Comparison of ENCODE assay signal across 26 cellular contexts in the genomic region with DNA sequence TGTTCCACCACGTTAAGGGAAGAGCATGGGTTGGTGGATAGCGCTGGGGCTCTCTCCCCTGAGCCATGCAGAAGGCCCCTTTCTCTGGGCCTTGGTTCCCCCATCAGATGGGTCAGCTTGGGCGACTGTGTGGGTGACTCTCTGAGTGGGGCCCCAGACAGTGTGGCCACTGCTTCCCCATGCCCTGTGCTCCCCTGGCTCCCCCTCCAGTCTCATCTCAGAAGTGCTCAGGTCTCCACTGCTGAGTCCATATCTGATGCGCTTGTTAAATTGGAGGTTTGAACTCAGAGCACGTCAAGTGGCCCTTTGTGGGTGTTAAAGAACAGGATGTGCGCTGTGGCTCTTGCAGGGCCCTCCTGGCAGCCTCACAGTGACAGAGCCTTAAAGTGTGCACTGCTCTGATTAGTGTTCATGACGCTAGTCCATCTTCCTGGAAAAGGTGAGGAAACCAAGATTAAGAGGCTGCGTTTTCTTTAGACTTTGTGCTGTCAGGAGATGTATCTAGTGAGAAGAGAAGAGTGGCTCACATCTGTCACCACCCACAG. TPM values are rescaled to one million over a fixed set of nuclear protein-coding genes. Genes with fewer than 3 reads are reported as not detected.
DNase-seq lines count a peak whose midpoint lies in the region; ATAC-seq and TF ChIP-seq lines count a peak whose summit lies in the region.
"Had no signal": no experiment of that assay in that cellular context is flagged by ENCODE, and none has a peak within 500 bp of the region (broad histone marks: within the 10 kb centered on the region; RNA-seq: fewer than 3 reads in every experiment).

No MANE protein-coding gene starts in this region.

- H3K4me1 Mint-ChIP-seq in HFFc6 (ENCODE audit: low read depth) = no peaks in the 10 kb centered on the region
- H3K4me1 Mint-ChIP-seq: activated B cell treated with CpG ODN at 0.5 μM for 24 hours had no signal

- intact Hi-C loops in Right ventricle myocardium superior (cut with DNase I) (no loop called here), posterior vena cava (cut with DNase I) (no loop called here)

- no peaks in the 10 kb centered on the region for H3K9me3 Mint-ChIP-seq in HFFc6
- H3K9me3 Mint-ChIP-seq: activated B cell treated with CpG ODN at 0.5 μM for 24 hours had no signal

- H3K27ac ChIP-seq in right atrium auricular region = peak overlapping the region in 1 of 2 donors; percentile 23
- H3K27ac ChIP-seq: body of pancreas, esophagus muscularis mucosa, GM23248, hepatocyte had no signal

- no peaks in the 10 kb centered on the region for H3K9me3 ChIP-seq in right atrium auricular region
- H3K9me3 ChIP-seq: body of pancreas, esophagus muscularis mucosa, mucosa of descending colon had no signal

- no peak overlapping the region for H3K4me3 Mint-ChIP-seq in HFFc6
- H3K4me3 Mint-ChIP-seq: activated B cell treated with CpG ODN at 0.5 μM for 24 hours had no signal

- no peak overlapping the region for H3K27ac Mint-ChIP-seq in HFFc6
- H3K27ac Mint-ChIP-seq: activated B cell treated with CpG ODN at 0.5 μM for 24 hours had no signal

- TF ChIP-seq CTCF in right atrium auricular region (IDR thresholded peaks at IDR 0.05) (peak in 1 of 2 donors; percentile 10), HFFc6 (IDR thresholded peaks at IDR 0.05) (0 out of 2 replicates have a peak, but pooled peaks have one; percentile 8), choroid plexus epithelial cell (conservative IDR thresholded peaks at IDR 0.05; ENCODE audit: low read depth, low read length) (peak; percentile 26)

- no peaks in the 10 kb centered on the region for H3K27me3 Mint-ChIP-seq in HFFc6 (ENCODE audit: insufficient read depth)
- H3K27me3 Mint-ChIP-seq: activated B cell treated with CpG ODN at 0.5 μM for 24 hours had no signal

- H3K4me3 ChIP-seq in right atrium auricular region (no peak overlapping the region), choroid plexus epithelial cell (ENCODE audit: low read depth, low read length) (no peak overlapping the region)
- H3K4me3 ChIP-seq: body of pancreas, esophagus muscularis mucosa, GM23248, hepatocyte, mucosa of descending colon had no signal

- no peaks in the 10 kb centered on the region for H3K27me3 ChIP-seq in right atrium auricular region
- H3K27me3 ChIP-seq: body of pancreas, esophagus muscularis mucosa, hepatocyte had no signal

- H3K4me1 ChIP-seq in right atrium auricular region = no peaks in the 10 kb centered on the region

- DNase-seq in Right ventricle myocardium superior (no peak), right atrium auricular region (ENCODE audit: low spot score) (no peak), HFFc6 (no peak), choroid plexus epithelial cell (ENCODE audit: low read depth) (no peak), posterior vena cava (ENCODE audit: low spot score) (peak; percentile 46), NCI-H526 treated with DMSO at 0.1 percent for 48 hours (lab: John Stamatoyannopoulos, UW) (no peak)
- DNase-seq: ACHN; activated B cell treated with CpG ODN at 0.5 μM for 24 hours; activated CD4-positive, alpha-beta T cell treated with anti-CD3 and anti-CD28 coated beads, Interleukin-2, amount 50 U/mL, for 4 hours; activated effector memory CD4-positive, alpha-beta T cell treated with Interleukin-2 at 50 U/mL for 16 hours; body of pancreas; COR-L47; DMS79 treated with DMSO at 0.1 percent for 48 hours; effector memory CD4-positive, alpha-beta T cell; GM23248; Kasumi-1; mucosa of descending colon; NCI-H2171 treated with DMSO at 0.1 percent for 48 hours; NCI-H524; RPMI8226; substantia nigra; T-helper 9 cell had no signal

- peaks cover 6% of the 10 kb centered on the region; the same call in 1 of the 2 replicates for H3K36me3 Mint-ChIP-seq in HFFc6 (ENCODE audit: low read depth)

- peaks cover 4% of the 10 kb centered on the region for H3K36me3 ChIP-seq in right atrium auricular region

- ATAC-seq in Right ventricle myocardium superior (ENCODE audit: poor library complexity) (peak; percentile 18), GM19324 (IDR thresholded peaks at IDR 0.05; ENCODE audit: low FRiP score, unreplicated experiment) (no peak), HG03139 (IDR thresholded peaks at IDR 0.05; ENCODE audit: unreplicated experiment) (no peak)
- ATAC-seq: mucosa of descending colon had no signal

RNA-seq across cellular contexts. Expression of a gene that starts 59.8 kb away (rescaled TPM):
- 10.4 TPM for total RNA-seq in Right ventricle myocardium superior
- total RNA-seq in right atrium auricular region = 10 to 100 TPM in 1 of 2 donors, 1 to 10 TPM in 1; 8.0 to 12.7 TPM
- 10 to 100 TPM; 19.2 to 21.2 (median 20.2) TPM for total RNA-seq in HFFc6 (2021; fragmentation: NEBNext Ultra II Directional; extraction: Animal tissue kit (Norgen Biotek cat#: 25700))
- 10 to 100 TPM; 16.2 to 17.3 TPM for total RNA-seq in posterior vena cava
